Comparison of ENCODE assay signal across 21 cellular contexts in genomic region chr2:228118940-228119339, GRCh38.
"Had no signal": no experiment of that assay in that cellular context is flagged by ENCODE, and none has a peak within 500 bp of the region (broad histone marks: within the 10 kb centered on the region; RNA-seq: fewer than 3 reads in every experiment).

No MANE protein-coding gene starts in this region.

- H3K4me1 Mint-ChIP-seq: IgD-negative memory B cell had no signal

- H3K9me3 ChIP-seq: Peyer's patch had no signal

- H3K4me3 Mint-ChIP-seq: IgD-negative memory B cell had no signal

- H3K4me1 ChIP-seq: Peyer's patch had no signal

- ATAC-seq: K562, PC-3, SK-N-SH treated with all-trans-retinoic acid at 6 μM for 48 hours had no signal

- H3K27ac Mint-ChIP-seq: IgD-negative memory B cell had no signal

- H3K4me3 ChIP-seq: K562, Peyer's patch had no signal

- H3K4me2 ChIP-seq: KMS-11 had no signal

- H3K9me3 Mint-ChIP-seq: IgD-negative memory B cell had no signal

- DNase-seq: Kasumi-1, MM.1S, NCI-H1092 treated with DMSO at 0.1 percent for 48 hours, NCI-H1436, NCI-H187, NCI-H2029, NCI-H2081 treated with DMSO at 0.1 percent for 48 hours, NCI-H2171 treated with DMSO at 0.1 percent for 48 hours, NCI-H345, NCI-H446 treated with DMSO at 0.1 percent for 48 hours, NCI-H510A treated with DMSO at 0.1 percent for 48 hours, NCI-H526, NCI-H82, PC-3, Peyer's patch, SHP77 had no signal

- H3K36me3 ChIP-seq: Peyer's patch had no signal

- H3K27ac ChIP-seq: HL-60, KMS-11, Peyer's patch had no signal

- H3K27me3 ChIP-seq: Peyer's patch had no signal
